Comparison of ENCODE assay signal across 10 cellular contexts in genomic region chr20:61387204-61387958, GRCh38.
DNase-seq lines count a peak whose midpoint lies in the region; ATAC-seq and TF ChIP-seq lines count a peak whose summit lies in the region.
"Had no signal": no experiment of that assay in that cellular context is flagged by ENCODE, and none has a peak within 500 bp of the region (broad histone marks: within the 10 kb centered on the region; RNA-seq: fewer than 3 reads in every experiment).

No MANE protein-coding gene starts in this region.

- peak overlapping the region in 1 of 2 experiments; percentile 83 for H3K18ac ChIP-seq in mesenchymal stem cell (ENCODE audit: low read depth in 1 of 2, low read length in 2 of 2)

- POLR2A ChIA-PET in BJ (lab: Charles Lee): no interaction called here

- peak overlapping the region; percentile 23 for H3K9ac ChIP-seq in mesenchymal stem cell (ENCODE audit: low read length)

- TF ChIP-seq POLR2A in breast epithelium (IDR thresholded peaks at IDR 0.05): no peak

- WGBS in mesenchymal stem cell: 26% methylated on average over 11 of the region's 13 CpGs

- peak overlapping the region in 1 of 2 experiments; percentile 23 for H3K23ac ChIP-seq in mesenchymal stem cell (ENCODE audit: low read length in 2 of 2)

- peak overlapping the region; percentile 33 for H4K8ac ChIP-seq in mesenchymal stem cell (ENCODE audit: low read length)

- no peaks in the 10 kb centered on the region for H3K4me1 ChIP-seq in breast epithelium
- peaks cover 2% of the 10 kb centered on the region for H3K4me1 ChIP-seq in mesenchymal stem cell (ENCODE audit: control insufficient read depth, insufficient read depth, low read depth, low read length)

- H3K4ac ChIP-seq in mesenchymal stem cell (ENCODE audit: low read depth in 1 of 2, low read length in 2 of 2): peak overlapping the region; percentile 40 to 62

- H2AFZ ChIP-seq in mesenchymal stem cell (ENCODE audit: low read depth, low read length): peak overlapping the region; percentile 66

- H3K27ac ChIP-seq in breast epithelium (no peak overlapping the region), mesenchymal stem cell (ENCODE audit: low read length, poor library complexity, severe bottlenecking) (no peak overlapping the region)

- H3K9me3 ChIP-seq in breast epithelium (peaks cover 2 to 3% of the 10 kb centered on the region in 2 donors), mesenchymal stem cell (ENCODE audit: control insufficient read depth, low read length) (peaks cover 10% of the 10 kb centered on the region)

- H3K27me3 ChIP-seq in BJ (ENCODE audit: control insufficient read depth, insufficient read depth, low read length) (no peaks in the 10 kb centered on the region), breast epithelium (peaks cover 0 to 3% of the 10 kb centered on the region in 2 donors), mesenchymal stem cell (ENCODE audit: control insufficient read depth in 1 of 2, insufficient read depth in 1 of 2, low read length in 2 of 2) (no peaks in the 10 kb centered on the region)

- no peak for TF ChIP-seq CTCF in BJ (IDR thresholded peaks at IDR 0.05; ENCODE audit: insufficient read depth, low read depth, low read length)
- TF ChIP-seq CTCF in HFF-Myc (IDR thresholded peaks at IDR 0.05; ENCODE audit: low read depth, low read length, missing control alignments): no peak
- no peak for TF ChIP-seq CTCF in breast epithelium (IDR thresholded peaks at IDR 0.05)

- H2AK5ac ChIP-seq in mesenchymal stem cell (ENCODE audit: low read length, severe bottlenecking): no peak overlapping the region

- H2BK120ac ChIP-seq in mesenchymal stem cell (ENCODE audit: low read depth, low read length): no peak overlapping the region

- peaks cover 13% of the 10 kb centered on the region for H3K79me1 ChIP-seq in mesenchymal stem cell (replicated peaks; ENCODE audit: low read length, poor library complexity, severe bottlenecking)

- no peak overlapping the region for H4K91ac ChIP-seq in mesenchymal stem cell (ENCODE audit: low read length)

- H3K4me3 ChIP-seq in BJ (ENCODE audit: low read depth, low read length) (0 out of 2 replicates have a peak overlapping the region, but pooled peaks have one; percentile 14), HFF-Myc (replicated peaks; ENCODE audit: low read depth, low read length) (no peak overlapping the region), breast epithelium (peak overlapping the region in 2 of 3 donors; percentile 28 to 45), mesenchymal stem cell (ENCODE audit: insufficient read depth in 1 of 2, low read depth in 1 of 2, low read length in 2 of 2) (no peak overlapping the region)

- H3K36me3 ChIP-seq in BJ (ENCODE audit: control insufficient read depth, insufficient read depth, low read length) (no peaks in the 10 kb centered on the region), breast epithelium (no peaks in the 10 kb centered on the region), mesenchymal stem cell (ENCODE audit: control insufficient read depth in 1 of 2, insufficient read depth in 2 of 2, low read depth in 1 of 2, low read length in 2 of 2) (peaks cover 0 to 3% of the 10 kb centered on the region in 2 experiments)

- H2BK12ac ChIP-seq in mesenchymal stem cell (ENCODE audit: low read length in 2 of 2): peak overlapping the region; percentile 59 to 80

- H3K14ac ChIP-seq in mesenchymal stem cell (ENCODE audit: low read length in 2 of 2): no peak overlapping the region

- no peak overlapping the region for H2BK5ac ChIP-seq in mesenchymal stem cell (ENCODE audit: low read depth, low read length, poor library complexity, severe bottlenecking)

- ATAC-seq in HG03280 (IDR thresholded peaks at IDR 0.05; ENCODE audit: unreplicated experiment) (no peak), HG03159 (IDR thresholded peaks at IDR 0.05; ENCODE audit: unreplicated experiment) (no peak)

- no peak overlapping the region for H2BK15ac ChIP-seq in mesenchymal stem cell (ENCODE audit: low read depth, poor library complexity, severe bottlenecking)

- DNase-seq in BJ (ENCODE audit: low read depth): peak; percentile 4
- peak; percentile 25 for DNase-seq in HFF-Myc (ENCODE audit: extremely low read depth, low read depth)
- DNase-seq in breast epithelium (ENCODE audit: low spot score in 2 of 2): peak in 1 of 2 donors; percentile 28
- DNase-seq in mesenchymal stem cell: peak; percentile 58
- no peak for DNase-seq in pons (ENCODE audit: low spot score)
- DNase-seq in stimulated activated CD4-positive, alpha-beta T cell treated with anti-CD3 and anti-CD28 coated beads, Interleukin-1b, Interleukin-23, amount 100 ng/mL, for 48 hours: no peak
- DNase-seq: activated B cell treated with CpG ODN at 0.5 μM for 24 hours, NCI-H2171 had no signal

- no peak overlapping the region for H3K4me2 ChIP-seq in mesenchymal stem cell (ENCODE audit: low read length, poor library complexity, severe bottlenecking)

- intact Hi-C loops in breast epithelium (cut with DNase I; ENCODE audit: low total_unique reads): no loop called here

- CTCF ChIA-PET in BJ (lab: Yijun Ruan, JAX): no interaction called here

Comparison
In these comparisons a context has a peak if more than half of its experiments do, and no peak if none do; other contexts are left out.
1. DNase-seq: peak in BJ (single experiment), HFF-Myc (single experiment) and mesenchymal stem cell (single experiment); none in pons (single experiment) and stimulated activated CD4-positive, alpha-beta T cell treated with anti-CD3 and anti-CD28 coated beads, Interleukin-1b, Interleukin-23, amount 100 ng/mL, for 48 hours (single experiment).
2. H3K4me3 ChIP-seq: peak in BJ (single experiment) and breast epithelium (2 of 3); none in HFF-Myc (single experiment) and mesenchymal stem cell (0 of 2).